11 cellular contexts compared by ENCODE assay signal in the genomic region with DNA sequence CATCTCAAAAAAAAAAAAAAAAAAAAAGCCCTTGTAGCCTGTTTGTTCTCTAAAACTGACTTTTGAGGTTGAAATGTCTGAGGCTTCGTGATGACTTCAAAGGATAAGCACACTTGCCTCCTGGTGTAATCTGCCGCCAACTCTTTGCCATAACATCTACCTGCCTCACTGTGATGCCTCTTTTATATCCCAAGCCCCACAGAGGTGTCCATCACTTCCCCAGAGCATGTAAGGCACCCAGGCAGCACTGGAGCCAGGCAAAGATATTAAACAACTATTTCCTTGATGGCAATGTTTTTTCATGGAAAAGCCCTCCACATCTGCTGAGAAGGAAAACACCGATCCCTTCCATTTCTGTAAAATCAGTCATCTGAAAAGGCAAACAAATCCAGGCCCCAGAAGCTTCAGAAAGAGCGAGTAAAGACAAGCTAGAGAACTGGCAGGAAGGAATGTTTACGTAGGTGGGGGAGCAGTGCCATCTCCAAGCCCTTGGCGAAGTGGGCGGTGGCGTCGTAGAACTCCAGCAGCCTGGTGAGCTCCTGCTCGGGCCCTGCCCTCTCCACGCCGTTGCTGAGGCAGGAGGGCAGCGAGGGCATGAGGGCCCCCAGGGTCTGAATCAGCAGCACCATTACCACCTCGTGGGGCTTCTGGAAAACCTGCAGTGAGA. TPM values are rescaled to one million over a fixed set of nuclear protein-coding genes. Genes with fewer than 3 reads are reported as not detected.
DNase-seq lines count a peak whose midpoint lies in the region; ATAC-seq and TF ChIP-seq lines count a peak whose summit lies in the region.
"Had no signal": no experiment of that assay in that cellular context is flagged by ENCODE, and none has a peak within 500 bp of the region (broad histone marks: within the 10 kb centered on the region; RNA-seq: fewer than 3 reads in every experiment).

No MANE protein-coding gene starts in this region.

- no peak for TF ChIP-seq CTCF in LNCaP clone FGC (IDR thresholded peaks at IDR 0.05; ENCODE audit: control insufficient read depth, extremely low read depth, insufficient read depth)
- no peak for TF ChIP-seq CTCF in suprapubic skin (IDR thresholded peaks at IDR 0.05)
- TF ChIP-seq CTCF in spleen (IDR thresholded peaks at IDR 0.05 in 8 of 11, conservative IDR thresholded peaks at IDR 0.05 in 3 of 11): no peak

- TF ChIP-seq EP300 in suprapubic skin (IDR thresholded peaks at IDR 0.05): no peak

- no peaks in the 10 kb centered on the region for H3K9me3 ChIP-seq in NT2/D1 (ENCODE audit: insufficient read depth, low read length)
- no peaks in the 10 kb centered on the region for H3K9me3 ChIP-seq in right cardiac atrium (ENCODE audit: control insufficient read depth, low read length)
- no peaks in the 10 kb centered on the region for H3K9me3 ChIP-seq in suprapubic skin
- no peaks in the 10 kb centered on the region for H3K9me3 ChIP-seq in spleen

- peaks cover 11% of the 10 kb centered on the region for H3K36me3 ChIP-seq in NT2/D1 (ENCODE audit: insufficient read depth, insufficient read length, low read length)
- peaks cover 8% of the 10 kb centered on the region for H3K36me3 ChIP-seq in suprapubic skin
- H3K36me3 ChIP-seq in spleen: peaks cover 0 to 81% (median 26%) of the 10 kb centered on the region in 6 donors

- H3K27ac ChIP-seq in right cardiac atrium (ENCODE audit: low read length) (peak overlapping the region; percentile 37), suprapubic skin (peak overlapping the region; percentile 96), spleen (peak overlapping the region in 3 of 8 donors; percentile 58 to 77 (median 66))

- peak overlapping the region; percentile 10 for H3K9ac ChIP-seq in NT2/D1 (ENCODE audit: insufficient read length, low read depth)

- TF ChIP-seq POLR2A in suprapubic skin (IDR thresholded peaks at IDR 0.05) (no peak), spleen (IDR thresholded peaks at IDR 0.05) (no peak)

- WGBS in right cardiac atrium: 92% methylated on average over 14 of the region's 14 CpGs
- WGBS in suprapubic skin: 47% methylated on average over 9 of the region's 14 CpGs
- WGBS in spleen, 5 donors: 89 to 97% (median 94%) methylated on average over 14 of the region's 14 CpGs

- DNase-seq in LNCaP clone FGC (ENCODE audit: low read depth) (peak; percentile 84), NT2/D1 (ENCODE audit: low read depth, low spot score) (no peak), right cardiac atrium (no peak), suprapubic skin (ENCODE audit: low spot score in 2 of 2) (peak in 1 of 2 donors; percentile 69), GDM1 (lab: John Stamatoyannopoulos, UW) (no peak), occipital lobe (lab: John Stamatoyannopoulos, UW) (no peak), spleen (no peak)
- DNase-seq: activated CD8-positive, alpha-beta T cell treated with anti-CD3 and anti-CD28 coated beads, Interleukin-2, amount 10 ng/mL, durations not matched to agents 7 days and 5 days; islet precursor cell; stimulated activated CD4-positive, alpha-beta T cell treated with anti-CD3 and anti-CD28 coated beads, Interleukin-2, amount 100 ng/mL, for 48 hours had no signal

- intact Hi-C loops in right cardiac atrium (cut with DNase I): no loop called here
- intact Hi-C loops in spleen (cut with DNase I; ENCODE audit: low total_unique reads): no loop called here

- ATAC-seq in right cardiac atrium (no peak), HG03139 (IDR thresholded peaks at IDR 0.05; ENCODE audit: unreplicated experiment) (no peak)
- ATAC-seq: activated CD8-positive, alpha-beta T cell treated with anti-CD3 and anti-CD28 coated beads, Interleukin-2, amount 10 ng/mL, durations not matched to agents 7 days and 5 days had no signal

- H3K4me1 ChIP-seq in NT2/D1 (ENCODE audit: insufficient read depth, insufficient read length) (peaks cover 11% of the 10 kb centered on the region), right cardiac atrium (ENCODE audit: control insufficient read depth, insufficient read depth, low read length) (no peaks in the 10 kb centered on the region), suprapubic skin (peaks cover 22% of the 10 kb centered on the region), spleen (no peaks in the 10 kb centered on the region)

- H3K4me3 ChIP-seq in LNCaP clone FGC (ENCODE audit: low read depth, low read length) (no peak overlapping the region), NT2/D1 (ENCODE audit: insufficient read length, low read depth) (no peak overlapping the region), right cardiac atrium (ENCODE audit: low read length) (no peak overlapping the region), suprapubic skin (no peak overlapping the region), spleen (no peak overlapping the region)

- H3K27me3 ChIP-seq in NT2/D1 (ENCODE audit: insufficient read depth, insufficient read length) (no peaks in the 10 kb centered on the region), right cardiac atrium (ENCODE audit: control insufficient read depth, insufficient read depth) (no peaks in the 10 kb centered on the region), suprapubic skin (no peaks in the 10 kb centered on the region), spleen (replicated peaks in 1 of 7) (no peaks in the 10 kb centered on the region)

RNA-seq across cellular contexts. Expression of a gene that starts 28.6 kb away (rescaled TPM):
- 10 to 100 TPM; 11.7 to 13.8 (median 13.0) TPM for total RNA-seq in right cardiac atrium
- polyA plus RNA-seq in right cardiac atrium: 13.0 TPM
- total RNA-seq in suprapubic skin: 10 to 100 TPM; 16.3 to 73.7 (median 24.6) TPM
- 16.7 TPM for total RNA-seq in occipital lobe
- total RNA-seq in spleen: 10 to 100 TPM; 15.9 to 25.5 (median 19.9) TPM
- 10 to 100 TPM in 2 of 3 donors, 1 to 10 TPM in 1; 9.6 to 17.5 (median 17.0) TPM for polyA plus RNA-seq in spleen
